In genomic region chr2:102664439-102665042, GRCh38 we compare ENCODE assay signal across 8 cellular contexts.
DNase-seq lines count a peak whose midpoint lies in the region; ATAC-seq lines count a peak whose summit lies in the region.

No MANE protein-coding gene starts in this region.

- DNase-seq in activated naive CD4-positive, alpha-beta T cell treated with anti-CD3 and anti-CD28 coated beads, Interleukin-2, amount 50 U/mL, for 16 hours = peak; percentile 67
- DNase-seq in stimulated activated CD4-positive, alpha-beta T cell treated with anti-CD3 and anti-CD28 coated beads, Interleukin-15, amount 100 ng/mL, for 48 hours (ENCODE audit: low read depth in 2 of 2) = peak; percentile 45 to 55
- DNase-seq in NCI-H1105 (lab: John Stamatoyannopoulos, UW) (no peak), epidermal melanocyte (ENCODE audit: insufficient read length, low spot score) (no peak), dedifferentiated amniotic fluid mesenchymal stem cell (ENCODE audit: extremely low spot score) (no peak), DMS153 treated with DMSO at 0.1 percent for 48 hours (lab: John Stamatoyannopoulos, UW; ENCODE audit: unreplicated experiment) (no peak)

- ATAC-seq in GM18861 (IDR thresholded peaks at IDR 0.05; ENCODE audit: unreplicated experiment) (peak; percentile 75), HG03432 (IDR thresholded peaks at IDR 0.05; ENCODE audit: unreplicated experiment) (peak; percentile 80)

Comparison
In these comparisons a context has a peak if more than half of its experiments do, and no peak if none do; other contexts are left out.
1. DNase-seq: peak in activated naive CD4-positive, alpha-beta T cell treated with anti-CD3 and anti-CD28 coated beads, Interleukin-2, amount 50 U/mL, for 16 hours (single experiment) and stimulated activated CD4-positive, alpha-beta T cell treated with anti-CD3 and anti-CD28 coated beads, Interleukin-15, amount 100 ng/mL, for 48 hours (2 of 2); none in NCI-H1105 (single experiment), epidermal melanocyte (single experiment), dedifferentiated amniotic fluid mesenchymal stem cell (single experiment) and DMS153 treated with DMSO at 0.1 percent for 48 hours (single experiment).